Comparison of ENCODE assay signal across 8 cellular contexts in the genomic region with DNA sequence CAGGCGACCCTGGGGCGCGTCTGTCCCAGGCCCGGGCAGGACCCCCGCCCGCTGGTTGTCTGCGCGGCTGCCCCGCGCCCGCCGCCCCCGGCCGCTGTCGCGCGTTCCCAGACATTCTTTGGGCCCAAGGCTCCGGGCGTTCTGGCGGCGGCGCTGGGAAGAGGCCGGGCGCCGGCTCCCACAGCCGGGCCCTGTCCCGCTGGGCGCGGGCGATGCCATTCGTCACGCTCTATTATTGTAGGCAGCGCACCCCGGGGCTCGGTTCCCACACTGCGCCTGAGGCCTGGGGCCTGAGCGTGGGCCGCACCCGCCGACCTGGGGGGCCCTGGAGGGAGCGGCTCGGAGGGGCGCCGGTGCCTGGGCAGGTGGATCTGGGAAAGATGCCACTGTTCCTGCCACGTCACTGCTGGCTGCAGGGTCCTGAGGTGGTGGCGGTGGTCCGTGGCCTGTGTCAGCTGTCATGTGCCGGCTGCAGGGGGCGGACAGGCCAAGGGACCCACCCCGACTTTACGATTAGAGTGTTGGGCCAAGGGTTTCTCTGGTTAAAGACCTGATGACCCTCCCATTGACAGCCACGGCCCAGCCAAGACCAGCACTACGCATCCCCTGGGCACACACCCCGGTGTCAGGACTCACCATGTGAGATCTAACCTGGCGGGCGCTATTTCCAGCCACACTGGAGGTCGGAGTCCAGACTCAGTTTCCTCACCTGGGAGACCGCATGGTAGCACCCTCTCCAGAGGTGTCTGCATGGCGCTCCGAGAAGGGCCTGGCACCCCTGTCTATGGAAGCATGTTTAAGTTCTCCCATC. TPM values are rescaled to one million over a fixed set of nuclear protein-coding genes. Genes with fewer than 3 reads are reported as not detected.
A peak's percentile ranks its signal among the peaks of the same experiment; 100 is the strongest.
DNase-seq lines count a peak whose midpoint lies in the region; ATAC-seq and TF ChIP-seq lines count a peak whose summit lies in the region.

No MANE protein-coding gene starts in this region.

- H3K36me3 ChIP-seq in IMR-90 (ENCODE audit: control insufficient read depth, insufficient read depth, low read length) (no peaks in the 10 kb centered on the region), cardiac muscle cell (no peaks in the 10 kb centered on the region)

- 0 out of 2 replicates have a peak overlapping the region, but pooled peaks have one; percentile 47 for H2BK20ac ChIP-seq in IMR-90 (ENCODE audit: low read depth, low read length)

- no peaks in the 10 kb centered on the region for H3K79me1 ChIP-seq in IMR-90 (ENCODE audit: low read depth in 1 of 2, low read length in 2 of 2)

- no peak for TF ChIP-seq CTCF in IMR-90 (conservative IDR thresholded peaks at IDR 0.05; ENCODE audit: low read depth, low read length)
- TF ChIP-seq CTCF in cardiac muscle cell (IDR thresholded peaks at IDR 0.05; ENCODE audit: low read depth, low read length): no peak
- no peak for TF ChIP-seq CTCF in GM20000 (IDR thresholded peaks at IDR 0.05; ENCODE audit: extremely low read depth, missing control alignments)

- H3K23ac ChIP-seq in IMR-90 (ENCODE audit: low read depth, low read length): no peak overlapping the region

- peak overlapping the region; percentile 64; the same call in 1 of the 2 replicates for H2BK120ac ChIP-seq in IMR-90 (ENCODE audit: low read depth, low read length)

- H3K4me1 ChIP-seq in IMR-90 (ENCODE audit: control insufficient read depth, insufficient read depth, low read length) (peaks cover 5% of the 10 kb centered on the region), cardiac muscle cell (ENCODE audit: low read depth) (peaks cover 13% of the 10 kb centered on the region)

- H3K4ac ChIP-seq in IMR-90 (ENCODE audit: low read depth, low read length): peak overlapping the region; percentile 35; the same call in 1 of the 2 replicates

- POLR2A ChIA-PET in IMR-90 (lab: Charles Lee; ENCODE audit: unreplicated experiment): no interaction called here

- H2BK15ac ChIP-seq in IMR-90 (ENCODE audit: low read depth, low read length): peak overlapping the region; percentile 63; the same call in 1 of the 3 replicates

- peaks cover 5% of the 10 kb centered on the region for H3K9me3 ChIP-seq in IMR-90 (ENCODE audit: control insufficient read depth, insufficient read depth, low read length)
- no peaks in the 10 kb centered on the region for H3K9me3 ChIP-seq in cardiac muscle cell (ENCODE audit: low read depth)

- DNase-seq in AG08396 (ENCODE audit: low spot score) (peak; percentile 45), IMR-90 (no peak), cardiac muscle cell (ENCODE audit: low read depth in 1 of 2, low spot score in 1 of 2) (no peak), posterior cingulate gyrus (peak in 6 of 10 donors; percentile 6 to 79 (median 41)), NOMO-1 treated with dmso at 0.1 percent for 144 hours (lab: John Stamatoyannopoulos, UW; ENCODE audit: unreplicated experiment) (no peak), CD1c-positive myeloid dendritic cell (ENCODE audit: extremely low spot score) (no peak), GM20000 (ENCODE audit: low spot score) (no peak)

- dilution Hi-C loops in IMR-90 (cut with HindIII; ENCODE audit: low sequenced_read_pairs, unreplicated experiment): no loop called here

- H4K5ac ChIP-seq in IMR-90 (ENCODE audit: low read depth, low read length): no peak overlapping the region

- peak overlapping the region in 1 of 2 experiments; percentile 31; a peak in 2 of 4 replicates for H4K8ac ChIP-seq in IMR-90 (ENCODE audit: low read depth in 2 of 2, low read length in 2 of 2)

- peak overlapping the region; percentile 57 for H2AFZ ChIP-seq in IMR-90 (replicated peaks; ENCODE audit: low read length, poor library complexity)

- H4K91ac ChIP-seq in IMR-90 (ENCODE audit: insufficient read depth, low read depth, low read length): peak overlapping the region; percentile 66; the same call in 1 of the 2 replicates

- BruUV-seq in IMR-90 (replicated peaks; lab: Mats Ljungman, UMichigan): no TSS peak

- no peak overlapping the region for H2BK5ac ChIP-seq in IMR-90 (ENCODE audit: low read depth, low read length, poor library complexity, severe bottlenecking)

- intact Hi-C loops in IMR-90 (cut with micrococcal nuclease): no loop called here
- intact Hi-C loops in posterior cingulate gyrus (cut with DNase I): no loop called here

- no peak overlapping the region for H3K18ac ChIP-seq in IMR-90 (ENCODE audit: low read depth, low read length)

- TF ChIP-seq POLR2A in IMR-90 (IDR thresholded peaks at IDR 0.05; ENCODE audit: low read depth, low read length): no peak

- no peaks in the 10 kb centered on the region for H3K27me3 ChIP-seq in IMR-90 (ENCODE audit: control insufficient read depth, insufficient read depth, low read length)
- peaks cover 19% of the 10 kb centered on the region for H3K27me3 ChIP-seq in cardiac muscle cell

- CTCF ChIA-PET in IMR-90 (lab: Yijun Ruan, JAX): no interaction called here

- H3K14ac ChIP-seq in IMR-90 (replicated peaks; ENCODE audit: low read depth, low read length): 0 out of 2 replicates have a peak overlapping the region, but pooled peaks have one; percentile 5

- no peak overlapping the region for H3K27ac ChIP-seq in IMR-90 (ENCODE audit: insufficient read depth, low read length)
- H3K27ac ChIP-seq in cardiac muscle cell: no peak overlapping the region

- WGBS in IMR-90 (ENCODE audit: extremely low coverage in 2 of 2, insufficient read length in 1 of 2), 2 experiments: 82% methylated on average over 24 of the region's 60 CpGs; no CpG with 5 or more reads in 1 of the 2 experiments

- H3K9ac ChIP-seq in IMR-90 (ENCODE audit: low read depth, low read length): no peak overlapping the region

- H3K4me3 ChIP-seq in IMR-90 (ENCODE audit: insufficient read depth, low read depth, low read length) (no peak overlapping the region), cardiac muscle cell (peak overlapping the region; percentile 35)

- ATAC-seq in IMR-90 (ENCODE audit: low read depth) (no peak), HG03135 (IDR thresholded peaks at IDR 0.05; ENCODE audit: unreplicated experiment) (no peak)

- in situ Hi-C loops in IMR-90 (cut with MboI; ENCODE audit: low sequenced_read_pairs): no loop called here

- H4K20me1 ChIP-seq in IMR-90 (ENCODE audit: insufficient read depth, low read length): no peaks in the 10 kb centered on the region; the same call in 1 of the 2 replicates

- H3K56ac ChIP-seq in IMR-90 (ENCODE audit: extremely low read depth, insufficient read depth, low read length): no peak overlapping the region

- H2AK5ac ChIP-seq in IMR-90 (ENCODE audit: low read depth, low read length): peak overlapping the region; percentile 70

- H3K4me2 ChIP-seq in IMR-90 (ENCODE audit: low read depth, low read length): no peak overlapping the region

- TF ChIP-seq RAD21 in IMR-90 (IDR thresholded peaks at IDR 0.05; ENCODE audit: low read length): no peak

- H2AK9ac ChIP-seq in IMR-90 (replicated peaks; ENCODE audit: low read depth, low read length, poor library complexity): no peak overlapping the region

- H3K9me1 ChIP-seq in IMR-90 (ENCODE audit: insufficient read depth, low read length): peaks cover 6% of the 10 kb centered on the region

TF ChIP-seq in IMR-90, 13 proteins besides CTCF, POLR2A, EP300 and RAD21:
- TF ChIP-seq MXI1 (IDR thresholded peaks at IDR 0.05; ENCODE audit: borderline replicate concordance, low read depth, low read length): no peak
- TF ChIP-seq RCOR1 (IDR thresholded peaks at IDR 0.05; ENCODE audit: insufficient replicate concordance, low read length): no peak
- no peak for TF ChIP-seq MAZ (IDR thresholded peaks at IDR 0.05; ENCODE audit: borderline replicate concordance, low read depth, low read length)
- TF ChIP-seq, protein P1, sequence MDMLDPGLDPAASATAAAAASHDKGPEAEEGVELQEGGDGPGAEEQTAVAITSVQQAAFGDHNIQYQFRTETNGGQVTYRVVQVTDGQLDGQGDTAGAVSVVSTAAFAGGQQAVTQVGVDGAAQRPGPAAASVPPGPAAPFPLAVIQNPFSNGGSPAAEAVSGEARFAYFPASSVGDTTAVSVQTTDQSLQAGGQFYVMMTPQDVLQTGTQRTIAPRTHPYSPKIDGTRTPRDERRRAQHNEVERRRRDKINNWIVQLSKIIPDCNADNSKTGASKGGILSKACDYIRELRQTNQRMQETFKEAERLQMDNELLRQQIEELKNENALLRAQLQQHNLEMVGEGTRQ (IDR thresholded peaks at IDR 0.05; ENCODE audit: low read depth, low read length): no peak
- TF ChIP-seq SMC3 (IDR thresholded peaks at IDR 0.05; ENCODE audit: low read depth, low read length): no peak
- no peak for TF ChIP-seq RFX5 (IDR thresholded peaks at IDR 0.05; ENCODE audit: low read depth, low read length)
- TF ChIP-seq NFE2L2 (IDR thresholded peaks at IDR 0.05; ENCODE audit: low read depth, low read length): no peak
- TF ChIP-seq FOS (IDR thresholded peaks at IDR 0.05; ENCODE audit: low read depth, low read length): no peak
- TF ChIP-seq MAFK (IDR thresholded peaks at IDR 0.05; ENCODE audit: low read depth, low read length): no peak
- no peak for TF ChIP-seq CHD1 (IDR thresholded peaks at IDR 0.05; ENCODE audit: low read depth, low read length)
- TF ChIP-seq, protein P2, sequence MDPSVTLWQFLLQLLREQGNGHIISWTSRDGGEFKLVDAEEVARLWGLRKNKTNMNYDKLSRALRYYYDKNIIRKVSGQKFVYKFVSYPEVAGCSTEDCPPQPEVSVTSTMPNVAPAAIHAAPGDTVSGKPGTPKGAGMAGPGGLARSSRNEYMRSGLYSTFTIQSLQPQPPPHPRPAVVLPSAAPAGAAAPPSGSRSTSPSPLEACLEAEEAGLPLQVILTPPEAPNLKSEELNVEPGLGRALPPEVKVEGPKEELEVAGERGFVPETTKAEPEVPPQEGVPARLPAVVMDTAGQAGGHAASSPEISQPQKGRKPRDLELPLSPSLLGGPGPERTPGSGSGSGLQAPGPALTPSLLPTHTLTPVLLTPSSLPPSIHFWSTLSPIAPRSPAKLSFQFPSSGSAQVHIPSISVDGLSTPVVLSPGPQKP (IDR thresholded peaks at IDR 0.05; ENCODE audit: borderline replicate concordance, low read depth, low read length): no peak
- no peak for TF ChIP-seq BHLHE40 (IDR thresholded peaks at IDR 0.05; ENCODE audit: low read depth, low read length)
- no peak for TF ChIP-seq CEBPB (IDR thresholded peaks at IDR 0.05; ENCODE audit: low read depth, low read length)

RNA-seq across cellular contexts. Expression of a gene that starts 55.1 kb away (rescaled TPM):
- total RNA-seq in IMR-90 (2012; rRNA removed) (39.7 and 39.8 TPM in 2 replicates), cardiac muscle cell (10.7 and 14.0 TPM in 2 replicates)
- polyA plus RNA-seq in IMR-90 (2012; rRNA removed) (45.5 and 47.3 TPM in 2 replicates), cardiac muscle cell (9.4 and 11.1 TPM in 2 replicates)
- polyA plus RNA-seq in IMR-90 (2012; cell fraction: cytosol; rRNA removed): 18.2 and 29.3 TPM in 2 replicates
- 152 and 210 TPM in 2 replicates for polyA plus RNA-seq in IMR-90 (2012; cell fraction: nucleus; rRNA removed; ENCODE audit: low replicate concordance)

Comparison
In these comparisons a context has a peak if more than half of its experiments do, and no peak if none do; other contexts are left out.
1. DNase-seq: peak in AG08396 (single experiment) and posterior cingulate gyrus (6 of 10); none in IMR-90 (single experiment), cardiac muscle cell (0 of 2), NOMO-1 treated with dmso at 0.1 percent for 144 hours (single experiment), CD1c-positive myeloid dendritic cell (single experiment) and GM20000 (single experiment).